Comparison of ENCODE assay signal across 15 cellular contexts in genomic region chr12:54328595-54329337, GRCh38. TPM values are rescaled to one million over a fixed set of nuclear protein-coding genes. Genes with fewer than 3 reads are reported as not detected.
DNase-seq lines count a peak whose midpoint lies in the region; ATAC-seq and TF ChIP-seq lines count a peak whose summit lies in the region.
"Had no signal": no experiment of that assay in that cellular context is flagged by ENCODE, and none has a peak within 500 bp of the region (broad histone marks: within the 10 kb centered on the region; RNA-seq: fewer than 3 reads in every experiment).

No MANE protein-coding gene starts in this region.

- DNase-seq in T-helper 2 cell treated with Interferon-gamma antibody and Interleukin-4, amounts not matched to agents 5 μg/mL and 100 μg/mL, for 36 hours (ENCODE audit: low spot score) = no peak
- no peak for DNase-seq in T-helper 2 cell
- DNase-seq in NCI-H82 (lab: John Stamatoyannopoulos, UW) = peak; percentile 64
- DNase-seq in cerebellar cortex (ENCODE audit: low spot score) = peak; percentile 55
- no peak for DNase-seq in osteocyte (ENCODE audit: extremely low spot score, unreplicated experiment)
- DNase-seq in SIG-M5 (lab: John Stamatoyannopoulos, UW) = no peak
- no peak for DNase-seq in thyroid gland
- DNase-seq: 8988T, T-helper 9 cell had no signal

- H3K4me1 Mint-ChIP-seq in T-helper 2 cell treated with Interferon-gamma antibody and Interleukin-4, amounts not matched to agents 5 μg/mL and 100 μg/mL, for 36 hours (ENCODE audit: low read depth) = peaks cover 49% of the 10 kb centered on the region
- H3K4me1 Mint-ChIP-seq in osteocyte (ENCODE audit: unreplicated experiment) = peaks cover 51% of the 10 kb centered on the region

- peaks cover 14% of the 10 kb centered on the region for H3K36me3 Mint-ChIP-seq in T-helper 2 cell treated with Interferon-gamma antibody and Interleukin-4, amounts not matched to agents 5 μg/mL and 100 μg/mL, for 36 hours (ENCODE audit: low read depth)
- H3K36me3 Mint-ChIP-seq in osteocyte (ENCODE audit: unreplicated experiment) = no peaks in the 10 kb centered on the region

- 79 to 83% methylated on average over 6 of the region's 6 CpGs for WGBS in thyroid gland, 2 donors

- H3K9me3 Mint-ChIP-seq in T-helper 2 cell treated with Interferon-gamma antibody and Interleukin-4, amounts not matched to agents 5 μg/mL and 100 μg/mL, for 36 hours = no peaks in the 10 kb centered on the region
- H3K9me3 Mint-ChIP-seq in osteocyte (ENCODE audit: unreplicated experiment) = no peaks in the 10 kb centered on the region
- H3K9me3 Mint-ChIP-seq: memory B cell had no signal

- H3K36me3 ChIP-seq in thyroid gland = no peaks in the 10 kb centered on the region

- ATAC-seq in HG03342 (IDR thresholded peaks at IDR 0.05; ENCODE audit: unreplicated experiment) = no peak
- ATAC-seq: esophagus mucosa had no signal

- peaks cover 26 to 36% of the 10 kb centered on the region in 2 donors for H3K4me1 ChIP-seq in thyroid gland

- no peak for TF ChIP-seq POLR2A in thyroid gland (IDR thresholded peaks at IDR 0.05)

- intact Hi-C loops in thyroid gland (cut with DNase I) = loop anchor here (5.0 kb wide), 1 partner anchor 36 kb away; no protein-coding TSS in a partner anchor

- TF ChIP-seq CTCF in osteocyte (IDR thresholded peaks at IDR 0.05) = no peak
- TF ChIP-seq CTCF in thyroid gland (IDR thresholded peaks at IDR 0.05) = no peak

- H3K27me3 ChIP-seq in thyroid gland = no peaks in the 10 kb centered on the region
- H3K27me3 ChIP-seq: suprapubic skin had no signal

- peak overlapping the region; percentile 54 for H3K4me3 Mint-ChIP-seq in T-helper 2 cell treated with Interferon-gamma antibody and Interleukin-4, amounts not matched to agents 5 μg/mL and 100 μg/mL, for 36 hours
- no peak overlapping the region for H3K4me3 Mint-ChIP-seq in osteocyte (ENCODE audit: unreplicated experiment)
- H3K4me3 Mint-ChIP-seq: memory B cell had no signal

- H3K4me3 ChIP-seq in thyroid gland (replicated peaks in 1 of 3) = no peak overlapping the region
- H3K4me3 ChIP-seq: suprapubic skin had no signal

- H3K9me3 ChIP-seq in thyroid gland = no peaks in the 10 kb centered on the region
- H3K9me3 ChIP-seq: suprapubic skin had no signal

- H3K27ac Mint-ChIP-seq in T-helper 2 cell treated with Interferon-gamma antibody and Interleukin-4, amounts not matched to agents 5 μg/mL and 100 μg/mL, for 36 hours = peak overlapping the region; percentile 66
- H3K27ac Mint-ChIP-seq in osteocyte (ENCODE audit: unreplicated experiment) = peak overlapping the region; percentile 45
- H3K27ac Mint-ChIP-seq: memory B cell had no signal

- H3K27me3 Mint-ChIP-seq in T-helper 2 cell treated with Interferon-gamma antibody and Interleukin-4, amounts not matched to agents 5 μg/mL and 100 μg/mL, for 36 hours (ENCODE audit: low read depth) = no peaks in the 10 kb centered on the region
- H3K27me3 Mint-ChIP-seq in osteocyte (ENCODE audit: unreplicated experiment) = no peaks in the 10 kb centered on the region
- H3K27me3 Mint-ChIP-seq: memory B cell had no signal

- H3K27ac ChIP-seq in thyroid gland = peak overlapping the region in 1 of 3 donors; percentile 60
- H3K27ac ChIP-seq: suprapubic skin had no signal

RNA-seq across cellular contexts. Expression of gene COPZ1, which starts 3.8 kb away (rescaled TPM):
- 126 and 136 TPM in 2 replicates for total RNA-seq in osteocyte
- 100 to 1,000 TPM; 181 to 284 (median 236) TPM for total RNA-seq in thyroid gland

RNA-seq across cellular contexts. Expression of gene NFE2, which starts 28.0 kb away (rescaled TPM):
- total RNA-seq in osteocyte = 0.30 TPM in 1 of 2 replicates, not detected in the other
- total RNA-seq in thyroid gland = 1 to 10 TPM in 1 of 4 donors, under 1 TPM in 3; 0.56 to 1.7 (median 0.61) TPM
- total RNA-seq: esophagus mucosa had no signal

RNA-seq across cellular contexts. Expression of gene GPR84, which starts 35.5 kb away (rescaled TPM):
- total RNA-seq in osteocyte (not detected in 2 replicates), thyroid gland (under 1 TPM in 2 of 4 donors, not detected in 2; 0.39 to 0.40 TPM)
- total RNA-seq: LHCN-M2, renal cortical epithelial cell had no signal

RNA-seq across cellular contexts. Expression of gene HNRNPA1, which starts 48.2 kb away (rescaled TPM):
- total RNA-seq in osteocyte (792 and 819 TPM in 2 replicates), thyroid gland (100 to 1,000 TPM; 298 to 519 (median 435) TPM)

RNA-seq across cellular contexts. Expression of gene CBX5, which starts 48.8 kb away (rescaled TPM):
- total RNA-seq in osteocyte = 98.1 and 104 TPM in 2 replicates
- total RNA-seq in thyroid gland = 10 to 100 TPM; 56.2 to 97.4 (median 87.1) TPM

Comparison
In these comparisons a context has a peak if more than half of its experiments do, and no peak if none do; other contexts are left out.
1. DNase-seq: peak in NCI-H82 (single experiment) and cerebellar cortex (single experiment); none in T-helper 2 cell treated with Interferon-gamma antibody and Interleukin-4, amounts not matched to agents 5 μg/mL and 100 μg/mL, for 36 hours (single experiment), T-helper 2 cell (0 of 5), osteocyte (single experiment), SIG-M5 (single experiment) and thyroid gland (0 of 2).